Comparison of ENCODE assay signal across 13 cellular contexts in genomic region chr2:207317358-207317984, GRCh38.
DNase-seq lines count a peak whose midpoint lies in the region; ATAC-seq and TF ChIP-seq lines count a peak whose summit lies in the region.
"Had no signal": no experiment of that assay in that cellular context is flagged by ENCODE, and none has a peak within 500 bp of the region (broad histone marks: within the 10 kb centered on the region; RNA-seq: fewer than 3 reads in every experiment).

No MANE protein-coding gene starts in this region.

- H3K36me3 Mint-ChIP-seq in activated CD4-positive, alpha-beta memory T cell treated with anti-CD3 and anti-CD28 coated beads for 36 hours: no peaks in the 10 kb centered on the region
- peaks cover 0 to 6% (median 4%) of the 10 kb centered on the region in 5 donors for H3K36me3 Mint-ChIP-seq in naive thymus-derived CD4-positive, alpha-beta T cell

- TF ChIP-seq CTCF in fibroblast of pulmonary artery (IDR thresholded peaks at IDR 0.05; ENCODE audit: low read length, missing control alignments) (no peak), BE2C (IDR thresholded peaks at IDR 0.05; ENCODE audit: low read depth, low read length) (no peak)

- H3K36me3 ChIP-seq in ACC112 (ENCODE audit: insufficient read depth, low read length) (no peaks in the 10 kb centered on the region), BE2C (no peaks in the 10 kb centered on the region)
- H3K36me3 ChIP-seq in naive thymus-derived CD4-positive, alpha-beta T cell (ENCODE audit: control insufficient read depth in 2 of 3, insufficient read depth in 3 of 3, low read length in 3 of 3): no peaks in the 10 kb centered on the region

- H3K9me3 Mint-ChIP-seq in activated CD4-positive, alpha-beta memory T cell treated with anti-CD3 and anti-CD28 coated beads for 36 hours: no peaks in the 10 kb centered on the region
- H3K9me3 Mint-ChIP-seq in naive thymus-derived CD4-positive, alpha-beta T cell: no peaks in the 10 kb centered on the region

- peaks cover 30% of the 10 kb centered on the region for H3K4me1 Mint-ChIP-seq in activated CD4-positive, alpha-beta memory T cell treated with anti-CD3 and anti-CD28 coated beads for 36 hours (ENCODE audit: low read depth)
- peaks cover 0 to 23% (median 0%) of the 10 kb centered on the region in 7 donors for H3K4me1 Mint-ChIP-seq in naive thymus-derived CD4-positive, alpha-beta T cell

- H3K79me2 ChIP-seq in ACC112 (ENCODE audit: control insufficient read depth, insufficient read depth, low read length, unreplicated experiment): no peaks in the 10 kb centered on the region

- POLR2A ChIA-PET in activated CD4-positive, alpha-beta memory T cell treated with anti-CD3 and anti-CD28 coated beads for 36 hours (lab: Charles Lee): interaction anchor here (0.6 to 1.6 kb wide), 4 partner anchors 12 to 195 kb away, joined by 3 to 4 read pairs (median 3); partner anchors contain the start of gene KLF7
- POLR2A ChIA-PET in naive thymus-derived CD4-positive, alpha-beta T cell (lab: Charles Lee): no interaction called here

- intact Hi-C loops in activated CD4-positive, alpha-beta memory T cell treated with anti-CD3 and anti-CD28 coated beads for 36 hours (cut with micrococcal nuclease): loop anchor here (1.0 to 10.0 kb wide), 8 partner anchors 15 to 333 kb away; no protein-coding TSS in a partner anchor
- intact Hi-C loops in naive thymus-derived CD4-positive, alpha-beta T cell (cut with micrococcal nuclease): no loop called here

- no peak overlapping the region for H2AFZ ChIP-seq in ACC112 (ENCODE audit: low read length, unreplicated experiment)

- no peak overlapping the region for H3K4me3 Mint-ChIP-seq in activated CD4-positive, alpha-beta memory T cell treated with anti-CD3 and anti-CD28 coated beads for 36 hours
- no peak overlapping the region for H3K4me3 Mint-ChIP-seq in naive thymus-derived CD4-positive, alpha-beta T cell

- H3K27me3 Mint-ChIP-seq in activated CD4-positive, alpha-beta memory T cell treated with anti-CD3 and anti-CD28 coated beads for 36 hours: peaks cover 3% of the 10 kb centered on the region
- H3K27me3 Mint-ChIP-seq in naive thymus-derived CD4-positive, alpha-beta T cell: peaks cover 0 to 11% (median 0%) of the 10 kb centered on the region in 5 donors

- H3K4me3 ChIP-seq in ACC112 (ENCODE audit: low read depth, low read length) (no peak overlapping the region; the same call in 1 of the 2 replicates), fibroblast of pulmonary artery (replicated peaks; ENCODE audit: low read depth, low read length) (no peak overlapping the region), BE2C (ENCODE audit: low read depth, low read length) (no peak overlapping the region)
- H3K4me3 ChIP-seq in naive thymus-derived CD4-positive, alpha-beta T cell (ENCODE audit: low read length): no peak overlapping the region

- ATAC-seq in GM18520 (IDR thresholded peaks at IDR 0.05; ENCODE audit: unreplicated experiment) (peak; percentile 31), GM21576 (IDR thresholded peaks at IDR 0.05; ENCODE audit: unreplicated experiment) (no peak), HG03139 (IDR thresholded peaks at IDR 0.05; ENCODE audit: unreplicated experiment) (no peak)
- no peak for ATAC-seq in naive thymus-derived CD4-positive, alpha-beta T cell

- peak overlapping the region; percentile 83 for H3K27ac Mint-ChIP-seq in activated CD4-positive, alpha-beta memory T cell treated with anti-CD3 and anti-CD28 coated beads for 36 hours
- peak overlapping the region in 2 of 9 donors; percentile 13 to 25 for H3K27ac Mint-ChIP-seq in naive thymus-derived CD4-positive, alpha-beta T cell

- H3K27me3 ChIP-seq in ACC112 (ENCODE audit: insufficient read depth, low read length): no peaks in the 10 kb centered on the region
- H3K27me3 ChIP-seq in naive thymus-derived CD4-positive, alpha-beta T cell (ENCODE audit: control insufficient read depth in 2 of 2, insufficient read depth in 2 of 2, low read length in 2 of 2): no peaks in the 10 kb centered on the region
- H3K27me3 ChIP-seq in BE2C: no peaks in the 10 kb centered on the region

- no peak for DNase-seq in activated CD4-positive, alpha-beta memory T cell treated with anti-CD3 and anti-CD28 coated beads for 36 hours
- DNase-seq in fibroblast of pulmonary artery (ENCODE audit: low read depth) (peak; percentile 60), BE2C (no peak)
- no peak for DNase-seq in naive thymus-derived CD4-positive, alpha-beta T cell
- DNase-seq: C1 segment of cervical spinal cord; effector CD4-positive, alpha-beta T cell; NCI-H2081 treated with DMSO at 0.1 percent for 48 hours; substantia nigra had no signal

- CTCF ChIA-PET in activated CD4-positive, alpha-beta memory T cell treated with anti-CD3 and anti-CD28 coated beads for 36 hours (lab: Charles Lee): no interaction called here
- CTCF ChIA-PET in naive thymus-derived CD4-positive, alpha-beta T cell (lab: Charles Lee): no interaction called here

- H3K27ac ChIP-seq in ACC112 (ENCODE audit: low read depth, low read length): peak overlapping the region; percentile 22
- H3K27ac ChIP-seq in naive thymus-derived CD4-positive, alpha-beta T cell (ENCODE audit: low read depth, low read length): no peak overlapping the region
- H3K27ac ChIP-seq: KMS-11 had no signal

- H3K4me1 ChIP-seq in ACC112 (ENCODE audit: control insufficient read depth, insufficient read depth, low read length, unreplicated experiment) (peaks cover 34% of the 10 kb centered on the region), BE2C (peaks cover 7% of the 10 kb centered on the region)
- H3K4me1 ChIP-seq in naive thymus-derived CD4-positive, alpha-beta T cell (ENCODE audit: control insufficient read depth in 2 of 2, insufficient read depth in 2 of 2, low read length in 2 of 2): no peaks in the 10 kb centered on the region

- H3K9me3 ChIP-seq in naive thymus-derived CD4-positive, alpha-beta T cell (ENCODE audit: control insufficient read depth in 2 of 3, low read length in 3 of 3): no peaks in the 10 kb centered on the region
- H3K9me3 ChIP-seq in BE2C: no peaks in the 10 kb centered on the region
